In the genomic region with DNA sequence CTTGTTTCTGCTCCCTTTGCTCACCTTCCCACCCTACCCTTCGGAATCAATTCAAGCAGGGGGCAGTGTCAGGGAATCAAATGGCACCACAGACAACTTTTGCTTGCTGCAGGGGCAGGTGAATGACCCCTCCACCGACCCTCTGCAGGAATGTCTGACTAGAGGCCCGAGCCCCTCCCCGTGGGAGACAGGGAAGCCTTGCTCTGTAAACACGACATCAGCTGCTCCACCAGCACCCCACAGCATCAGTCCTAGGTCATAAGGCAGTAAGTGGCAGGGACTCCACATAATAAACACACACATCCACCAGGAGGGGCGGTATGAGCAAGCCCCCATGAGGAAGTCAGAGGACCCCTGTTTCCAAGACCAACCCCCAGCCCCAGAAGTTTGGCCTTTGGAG, we compare ENCODE assay signal across 23 cellular contexts. TPM values are rescaled to one million over a fixed set of nuclear protein-coding genes. Genes with fewer than 3 reads are reported as not detected.
A peak's percentile ranks its signal among the peaks of the same experiment; 100 is the strongest.
DNase-seq lines count a peak whose midpoint lies in the region; ATAC-seq, FAIRE-seq and TF ChIP-seq lines count a peak whose summit lies in the region.
"Had no signal": no experiment of that assay in that cellular context is flagged by ENCODE, and none has a peak within 500 bp of the region (broad histone marks: within the 10 kb centered on the region; RNA-seq: fewer than 3 reads in every experiment).

No MANE protein-coding gene starts in this region.

- in situ Hi-C loops in HepG2 (cut with HindIII; ENCODE audit: extremely low pct_ligation_motif_present, low pct_unique_long_range_greater_than_20kb), result no loop called here

- no peaks in the 10 kb centered on the region for H3K36me3 Mint-ChIP-seq in glutamatergic neuron (ENCODE audit: unreplicated experiment)
- peaks cover 23% of the 10 kb centered on the region for H3K36me3 Mint-ChIP-seq in stimulated activated effector memory CD8-positive, alpha-beta T cell treated with anti-CD3 and anti-CD28 coated beads, Interleukin-12 subunit alpha, Interleukin-12 subunit beta, amount 100 ng/mL, for 72 hours

- CTCF ChIA-PET in HepG2 (lab: Yijun Ruan, JAX; ENCODE audit: low intra/inter-chr PET ratio, low total read pairs), result no interaction called here

- H3K4me1 Mint-ChIP-seq in glutamatergic neuron (ENCODE audit: low read depth, unreplicated experiment), result peaks cover 17% of the 10 kb centered on the region
- H3K4me1 Mint-ChIP-seq in stimulated activated effector memory CD8-positive, alpha-beta T cell treated with anti-CD3 and anti-CD28 coated beads, Interleukin-12 subunit alpha, Interleukin-12 subunit beta, amount 100 ng/mL, for 72 hours, result peaks cover 16% of the 10 kb centered on the region

- peaks cover 36% of the 10 kb centered on the region for H3K79me2 ChIP-seq in HepG2 (ENCODE audit: insufficient read depth, low read length)

- BruUV-seq in HepG2 (replicated peaks; lab: Mats Ljungman, UMichigan), result no TSS peak

- peak overlapping the region; percentile 83; the same call in 1 of the 2 replicates for H3K9ac ChIP-seq in HepG2 (ENCODE audit: insufficient read depth, low read depth, low read length)
- H3K9ac ChIP-seq in NT2/D1 (ENCODE audit: insufficient read length, low read depth), result peak overlapping the region; percentile 24

- 40% methylated on average over 5 of the region's 6 CpGs for WGBS in HepG2 (ENCODE audit: low lambda C conversion rate)
- WGBS in right lobe of liver (ENCODE audit: insufficient coverage, low coverage, low lambda C conversion rate, missing lambda C conversion rate), result 67% methylated on average over 4 of the region's 6 CpGs

- TF ChIP-seq CTCF in HepG2 (CRISPR knock-in tag; IDR thresholded peaks at IDR 0.05) (0 out of 2 replicates have a peak, but pooled peaks have one; percentile 6), right lobe of liver (IDR thresholded peaks at IDR 0.05) (no peak), glutamatergic neuron (IDR thresholded peaks at IDR 0.05; ENCODE audit: partially characterized antibody, unreplicated experiment) (no peak)

- peak overlapping the region; percentile 57 for H3K4me3 Mint-ChIP-seq in glutamatergic neuron (ENCODE audit: unreplicated experiment)
- H3K4me3 Mint-ChIP-seq in stimulated activated effector memory CD8-positive, alpha-beta T cell treated with anti-CD3 and anti-CD28 coated beads, Interleukin-12 subunit alpha, Interleukin-12 subunit beta, amount 100 ng/mL, for 72 hours, result peak overlapping the region; percentile 80

- H3K27ac Mint-ChIP-seq in glutamatergic neuron (ENCODE audit: unreplicated experiment), result no peak overlapping the region
- peak overlapping the region; percentile 62 for H3K27ac Mint-ChIP-seq in stimulated activated effector memory CD8-positive, alpha-beta T cell treated with anti-CD3 and anti-CD28 coated beads, Interleukin-12 subunit alpha, Interleukin-12 subunit beta, amount 100 ng/mL, for 72 hours

- TF ChIP-seq POLR2A in HepG2 (IDR thresholded peaks at IDR 0.05; ENCODE audit: insufficient read depth in 1 of 2, low read depth in 2 of 2, low read length in 2 of 2), result no peak
- no peak for TF ChIP-seq POLR2A in right lobe of liver (IDR thresholded peaks at IDR 0.05)

- peak overlapping the region; percentile 1 for H3K27ac ChIP-seq in HepG2 (ENCODE audit: extremely low read length, insufficient read depth, low read length)
- H3K27ac ChIP-seq in right lobe of liver, result no peak overlapping the region
- H3K27ac ChIP-seq: ascending aorta, hepatocyte, thyroid gland had no signal

- TF ChIP-seq EP300 in HepG2 (IDR thresholded peaks at IDR 0.05; ENCODE audit: low read depth in 2 of 2, low read length in 2 of 2) (no peak), HepG2 (CRISPR knock-in tag; IDR thresholded peaks at IDR 0.05; ENCODE audit: borderline replicate concordance) (no peak)

- peaks cover 3% of the 10 kb centered on the region for H3K9me3 Mint-ChIP-seq in glutamatergic neuron (ENCODE audit: unreplicated experiment)
- no peaks in the 10 kb centered on the region for H3K9me3 Mint-ChIP-seq in stimulated activated effector memory CD8-positive, alpha-beta T cell treated with anti-CD3 and anti-CD28 coated beads, Interleukin-12 subunit alpha, Interleukin-12 subunit beta, amount 100 ng/mL, for 72 hours
- H3K9me3 Mint-ChIP-seq: stimulated activated naive B cell treated with anti-CD40 and anti-IgM and Interleukin-4, amounts not matched to agents 10 μg/mL and 1 μg/mL and 100 μg/mL, for 72 hours had no signal

- peaks cover 50% of the 10 kb centered on the region for H3K4me1 ChIP-seq in HepG2 (ENCODE audit: insufficient read depth, low read length)
- H3K4me1 ChIP-seq in right lobe of liver, result peaks cover 0 to 11% (median 0%) of the 10 kb centered on the region in 4 donors
- peaks cover 15% of the 10 kb centered on the region for H3K4me1 ChIP-seq in NT2/D1 (ENCODE audit: insufficient read depth, insufficient read length)

- POLR2A ChIA-PET in HepG2 (lab: Yijun Ruan, JAX), result interaction anchor here (3.5 kb wide), 1 partner anchor 25 kb away, joined by 24 read pairs; no protein-coding TSS in a partner anchor

- H3K4me3 ChIP-seq in HepG2 (replicated peaks in 1 of 3; ENCODE audit: insufficient read depth in 1 of 3, low read depth in 2 of 3, low read length in 3 of 3) (peak overlapping the region in 2 of 3 experiments; percentile 4 to 9; a peak in 1 of 6 replicates), right lobe of liver (no peak overlapping the region), NT2/D1 (ENCODE audit: insufficient read length, low read depth) (no peak overlapping the region)
- H3K4me3 ChIP-seq: hepatocyte, MG63, right atrium auricular region, thyroid gland had no signal

- no peak overlapping the region for H2AFZ ChIP-seq in HepG2 (ENCODE audit: low read length)
- H2AFZ ChIP-seq: hepatocyte had no signal

- H3K36me3 ChIP-seq in HepG2 (replicated peaks in 1 of 2; ENCODE audit: control insufficient read depth in 1 of 2, insufficient read depth in 2 of 2, low read length in 2 of 2), result peaks cover 3 to 17% of the 10 kb centered on the region in 2 experiments; a peak in 4 of 5 replicates
- H3K36me3 ChIP-seq in right lobe of liver, result no peaks in the 10 kb centered on the region
- H3K36me3 ChIP-seq in NT2/D1 (ENCODE audit: insufficient read depth, insufficient read length, low read length), result peaks cover 49% of the 10 kb centered on the region
- H3K36me3 ChIP-seq: MG63, right atrium auricular region had no signal

- H4K20me1 ChIP-seq in HepG2 (ENCODE audit: insufficient read depth, low read length), result no peaks in the 10 kb centered on the region

- H3K9me3 ChIP-seq in HepG2 (ENCODE audit: low read length), result no peaks in the 10 kb centered on the region
- no peaks in the 10 kb centered on the region for H3K9me3 ChIP-seq in right lobe of liver
- H3K9me3 ChIP-seq in NT2/D1 (ENCODE audit: insufficient read depth, low read length), result no peaks in the 10 kb centered on the region
- H3K9me3 ChIP-seq: ascending aorta, MG63, right atrium auricular region, thyroid gland had no signal

- H3K4me2 ChIP-seq in HepG2 (ENCODE audit: low read depth, low read length), result peak overlapping the region; percentile 83; the same call in 1 of the 2 replicates

- ATAC-seq in HepG2 (no peak), right lobe of liver (no peak), GM18868 (IDR thresholded peaks at IDR 0.05; ENCODE audit: unreplicated experiment) (no peak)
- no peak for ATAC-seq in stimulated activated effector memory CD8-positive, alpha-beta T cell treated with anti-CD3 and anti-CD28 coated beads, Interleukin-12 subunit alpha, Interleukin-12 subunit beta, amount 100 ng/mL, for 72 hours
- ATAC-seq: stimulated activated naive B cell treated with anti-CD40 and anti-IgM and Interleukin-4, amounts not matched to agents 10 μg/mL and 1 μg/mL and 100 μg/mL, for 72 hours had no signal

- no peaks in the 10 kb centered on the region; a peak in 1 of 5 replicates for H3K27me3 ChIP-seq in HepG2 (ENCODE audit: control insufficient read depth in 1 of 2, insufficient read depth in 2 of 2, low read length in 2 of 2)
- H3K27me3 ChIP-seq in right lobe of liver, result no peaks in the 10 kb centered on the region
- H3K27me3 ChIP-seq in NT2/D1 (ENCODE audit: insufficient read depth, insufficient read length), result no peaks in the 10 kb centered on the region
- H3K27me3 ChIP-seq: ascending aorta, hepatocyte, MG63, right atrium auricular region, thyroid gland had no signal

- H3K27me3 Mint-ChIP-seq in glutamatergic neuron (ENCODE audit: unreplicated experiment), result peaks cover 4% of the 10 kb centered on the region

- no peak for FAIRE-seq in HepG2 (lab: Jason Lieb, UNC)
- FAIRE-seq: colon, GM12891, kidney had no signal

- TF ChIP-seq RAD21 in HepG2 (CRISPR knock-in tag; IDR thresholded peaks at IDR 0.05), result no peak

- DNase-seq in HepG2 (ENCODE audit: low spot score) (peak; percentile 15), right lobe of liver (no peak), NT2/D1 (ENCODE audit: low read depth, low spot score) (no peak), glutamatergic neuron (no peak), DMS 273 (lab: John Stamatoyannopoulos, UW; ENCODE audit: unreplicated experiment) (no peak), LoVo (ENCODE audit: low spot score) (no peak)
- no peak for DNase-seq in stimulated activated effector memory CD8-positive, alpha-beta T cell treated with anti-CD3 and anti-CD28 coated beads, Interleukin-12 subunit alpha, Interleukin-12 subunit beta, amount 100 ng/mL, for 72 hours (ENCODE audit: low spot score in 2 of 2)
- DNase-seq: activated gamma-delta T cell treated with Interleukin-2 at 50 U/mL for 16 hours; GF-D8; kidney; MG63; midbrain; NCI-H146; occipital lobe; stimulated activated naive B cell treated with anti-CD40 and anti-IgM and Interleukin-4, amounts not matched to agents 10 μg/mL and 1 μg/mL and 100 μg/mL, for 72 hours; thyroid gland had no signal

- intact Hi-C loops in HepG2 (cut with micrococcal nuclease; ENCODE audit: unreplicated experiment) (no loop called here), right lobe of liver (cut with DNase I) (no loop called here)

RNA-seq across cellular contexts. Expression of a gene that starts 2.0 kb away (rescaled TPM):
- total RNA-seq in HepG2 (2016; rRNA removed; fragmentation: Illumina TruSeq; extraction: Trizol), result 10.3 and 40.7 TPM in 2 replicates
- 8.0 and 8.2 TPM in 2 replicates for total RNA-seq in HepG2 (2016; cell fraction: cytosol; rRNA removed; fragmentation: Illumina TruSeq; extraction: Trizol; ENCODE audit: low read depth)
- total RNA-seq in HepG2 (2016; cell fraction: insoluble cytoplasmic fraction; rRNA removed; fragmentation: Illumina TruSeq; extraction: Trizol), result 9.6 and 38.5 TPM in 2 replicates
- total RNA-seq in HepG2 (2016; cell fraction: membrane; rRNA removed; fragmentation: Illumina TruSeq; extraction: Trizol), result 8.3 and 9.4 TPM in 2 replicates
- total RNA-seq in HepG2 (2016; cell fraction: nucleus; rRNA removed; fragmentation: Illumina TruSeq; extraction: Trizol), result 50.7 and 62.0 TPM in 2 replicates
- polyA plus RNA-seq in HepG2 (2011; rRNA removed), result 184 and 298 TPM in 2 replicates
- 90.8 and 93.6 TPM in 2 replicates for polyA plus RNA-seq in HepG2 (2011; cell fraction: cytosol; rRNA removed)
- 3,075 and 3,281 TPM in 2 replicates for polyA plus RNA-seq in HepG2 (2011; cell fraction: nucleus; rRNA removed)
- polyA plus RNA-seq in HepG2 (2012), result 163 and 233 TPM in 2 replicates
- 3.5 and 4.6 TPM in 2 replicates for polyA plus RNA-seq in HepG2 (2016; cell fraction: cytosol; fragmentation: Illumina TruSeq; extraction: Trizol; ENCODE audit: low read depth)
- polyA plus RNA-seq in HepG2 (2016; cell fraction: insoluble cytoplasmic fraction; fragmentation: Illumina TruSeq; extraction: Trizol; ENCODE audit: low read depth), result 6.7 and 9.8 TPM in 2 replicates
- polyA plus RNA-seq in HepG2 (2016; cell fraction: membrane; fragmentation: Illumina TruSeq; extraction: Trizol; ENCODE audit: low read depth), result 4.9 and 6.2 TPM in 2 replicates
- polyA plus RNA-seq in HepG2 (2016; cell fraction: nucleus; fragmentation: Illumina TruSeq; extraction: Trizol; ENCODE audit: insufficient read depth, low read depth), result 133 and 147 TPM in 2 replicates
- 56.2 and 422 TPM in 2 replicates for polyA minus RNA-seq in HepG2 (2011; rRNA and poly(A)+ RNA removed; ENCODE audit: low replicate concordance)
- polyA minus RNA-seq in HepG2 (2011; cell fraction: cytosol; rRNA and poly(A)+ RNA removed), result 79.8 and 100 TPM in 2 replicates
- polyA minus RNA-seq in HepG2 (2011; cell fraction: nucleus; rRNA and poly(A)+ RNA removed), result 459 and 526 TPM in 2 replicates
- 1 to 10 TPM; 6.6 to 9.9 (median 8.6) TPM for total RNA-seq in right lobe of liver
- total RNA-seq in glutamatergic neuron (ENCODE audit: unreplicated experiment), result 26.0 TPM

RNA-seq across cellular contexts. Expression of a gene that starts 15.7 kb away (rescaled TPM):
- total RNA-seq in HepG2 (2016; rRNA removed; fragmentation: Illumina TruSeq; extraction: Trizol) (0.31 TPM in 1 of 2 replicates, not detected in the other), right lobe of liver (not detected), glutamatergic neuron (ENCODE audit: unreplicated experiment) (not detected)
- total RNA-seq in HepG2 (2016; cell fraction: cytosol; rRNA removed; fragmentation: Illumina TruSeq; extraction: Trizol; ENCODE audit: low read depth), result not detected in 2 replicates
- total RNA-seq in HepG2 (2016; cell fraction: insoluble cytoplasmic fraction; rRNA removed; fragmentation: Illumina TruSeq; extraction: Trizol), result 0.32 TPM in 1 of 2 replicates, not detected in the other
- total RNA-seq in HepG2 (2016; cell fraction: membrane; rRNA removed; fragmentation: Illumina TruSeq; extraction: Trizol), result not detected in 2 replicates
- total RNA-seq in HepG2 (2016; cell fraction: nucleus; rRNA removed; fragmentation: Illumina TruSeq; extraction: Trizol), result not detected in 2 replicates
- 0.30 and 0.59 TPM in 2 replicates for polyA plus RNA-seq in HepG2 (2011; rRNA removed)
- polyA plus RNA-seq in HepG2 (2011; cell fraction: cytosol; rRNA removed), result not detected in 2 replicates
- 2.5 and 4.9 TPM in 2 replicates for polyA plus RNA-seq in HepG2 (2011; cell fraction: nucleus; rRNA removed)
- 0.25 and 0.27 TPM in 2 replicates for polyA plus RNA-seq in HepG2 (2012)
- not detected in 2 replicates for polyA plus RNA-seq in HepG2 (2016; cell fraction: cytosol; fragmentation: Illumina TruSeq; extraction: Trizol; ENCODE audit: low read depth)
- polyA plus RNA-seq in HepG2 (2016; cell fraction: insoluble cytoplasmic fraction; fragmentation: Illumina TruSeq; extraction: Trizol; ENCODE audit: low read depth), result not detected in 2 replicates
- not detected in 2 replicates for polyA plus RNA-seq in HepG2 (2016; cell fraction: membrane; fragmentation: Illumina TruSeq; extraction: Trizol; ENCODE audit: low read depth)
- not detected in 2 replicates for polyA plus RNA-seq in HepG2 (2016; cell fraction: nucleus; fragmentation: Illumina TruSeq; extraction: Trizol; ENCODE audit: insufficient read depth, low read depth)
- 0.68 TPM in 1 of 2 replicates, not detected in the other for polyA minus RNA-seq in HepG2 (2011; rRNA and poly(A)+ RNA removed; ENCODE audit: low replicate concordance)
- not detected in 2 replicates for polyA minus RNA-seq in HepG2 (2011; cell fraction: cytosol; rRNA and poly(A)+ RNA removed)
- 1.1 and 2.4 TPM in 2 replicates for polyA minus RNA-seq in HepG2 (2011; cell fraction: nucleus; rRNA and poly(A)+ RNA removed)
- total RNA-seq: activated CD8-positive, alpha-beta memory T cell treated with anti-CD3 and anti-CD28 coated beads for 36 hours; ascending aorta; hepatocyte; kidney; occipital lobe; right atrium auricular region; thyroid gland had no signal
- polyA plus RNA-seq: hepatocyte had no signal

RNA-seq across cellular contexts. Expression of a gene that starts 25.4 kb away (rescaled TPM):
- total RNA-seq in HepG2 (2016; rRNA removed; fragmentation: Illumina TruSeq; extraction: Trizol) (3.2 and 5.4 TPM in 2 replicates), right lobe of liver (under 1 TPM; 0.15 to 0.68 (median 0.34) TPM), glutamatergic neuron (ENCODE audit: unreplicated experiment) (162 TPM)
- total RNA-seq in HepG2 (2016; cell fraction: cytosol; rRNA removed; fragmentation: Illumina TruSeq; extraction: Trizol; ENCODE audit: low read depth), result 0.35 and 0.51 TPM in 2 replicates
- 2.7 and 5.4 TPM in 2 replicates for total RNA-seq in HepG2 (2016; cell fraction: insoluble cytoplasmic fraction; rRNA removed; fragmentation: Illumina TruSeq; extraction: Trizol)
- 1.1 and 1.2 TPM in 2 replicates for total RNA-seq in HepG2 (2016; cell fraction: membrane; rRNA removed; fragmentation: Illumina TruSeq; extraction: Trizol)
- total RNA-seq in HepG2 (2016; cell fraction: nucleus; rRNA removed; fragmentation: Illumina TruSeq; extraction: Trizol), result 7.5 and 9.6 TPM in 2 replicates
- 6.7 and 8.3 TPM in 2 replicates for polyA plus RNA-seq in HepG2 (2011; rRNA removed)
- 4.1 and 5.0 TPM in 2 replicates for polyA plus RNA-seq in HepG2 (2011; cell fraction: cytosol; rRNA removed)
- 54.2 and 80.2 TPM in 2 replicates for polyA plus RNA-seq in HepG2 (2011; cell fraction: nucleus; rRNA removed)
- polyA plus RNA-seq in HepG2 (2012), result 8.0 and 10.5 TPM in 2 replicates
- polyA plus RNA-seq in HepG2 (2016; cell fraction: cytosol; fragmentation: Illumina TruSeq; extraction: Trizol; ENCODE audit: low read depth), result 0.34 and 0.35 TPM in 2 replicates
- polyA plus RNA-seq in HepG2 (2016; cell fraction: insoluble cytoplasmic fraction; fragmentation: Illumina TruSeq; extraction: Trizol; ENCODE audit: low read depth), result 2.4 and 3.0 TPM in 2 replicates
- polyA plus RNA-seq in HepG2 (2016; cell fraction: membrane; fragmentation: Illumina TruSeq; extraction: Trizol; ENCODE audit: low read depth), result 0.61 and 0.63 TPM in 2 replicates
- polyA plus RNA-seq in HepG2 (2016; cell fraction: nucleus; fragmentation: Illumina TruSeq; extraction: Trizol; ENCODE audit: insufficient read depth, low read depth), result 27.4 and 28.0 TPM in 2 replicates
- 6.7 and 18.0 TPM in 2 replicates for polyA minus RNA-seq in HepG2 (2011; rRNA and poly(A)+ RNA removed; ENCODE audit: low replicate concordance)
- polyA minus RNA-seq in HepG2 (2011; cell fraction: cytosol; rRNA and poly(A)+ RNA removed), result 6.9 and 7.0 TPM in 2 replicates
- polyA minus RNA-seq in HepG2 (2011; cell fraction: nucleus; rRNA and poly(A)+ RNA removed), result 18.9 and 19.6 TPM in 2 replicates

RNA-seq across cellular contexts. Expression of a gene that starts 27.9 kb away (rescaled TPM):
- 273 and 316 TPM in 2 replicates for total RNA-seq in HepG2 (2016; rRNA removed; fragmentation: Illumina TruSeq; extraction: Trizol)
- total RNA-seq in HepG2 (2016; cell fraction: cytosol; rRNA removed; fragmentation: Illumina TruSeq; extraction: Trizol; ENCODE audit: low read depth), result 111 and 125 TPM in 2 replicates
- 277 and 308 TPM in 2 replicates for total RNA-seq in HepG2 (2016; cell fraction: insoluble cytoplasmic fraction; rRNA removed; fragmentation: Illumina TruSeq; extraction: Trizol)
- total RNA-seq in HepG2 (2016; cell fraction: membrane; rRNA removed; fragmentation: Illumina TruSeq; extraction: Trizol), result 130 and 146 TPM in 2 replicates
- 180 and 194 TPM in 2 replicates for total RNA-seq in HepG2 (2016; cell fraction: nucleus; rRNA removed; fragmentation: Illumina TruSeq; extraction: Trizol)
- polyA plus RNA-seq in HepG2 (2011; rRNA removed), result 680 and 772 TPM in 2 replicates
- 928 and 1,184 TPM in 2 replicates for polyA plus RNA-seq in HepG2 (2011; cell fraction: cytosol; rRNA removed)
- polyA plus RNA-seq in HepG2 (2011; cell fraction: nucleus; rRNA removed), result 761 and 810 TPM in 2 replicates
- polyA plus RNA-seq in HepG2 (2012), result 354 and 462 TPM in 2 replicates
- polyA plus RNA-seq in HepG2 (2016; cell fraction: cytosol; fragmentation: Illumina TruSeq; extraction: Trizol; ENCODE audit: low read depth), result 101 and 102 TPM in 2 replicates
- 253 and 261 TPM in 2 replicates for polyA plus RNA-seq in HepG2 (2016; cell fraction: insoluble cytoplasmic fraction; fragmentation: Illumina TruSeq; extraction: Trizol; ENCODE audit: low read depth)
- 99.7 and 108 TPM in 2 replicates for polyA plus RNA-seq in HepG2 (2016; cell fraction: membrane; fragmentation: Illumina TruSeq; extraction: Trizol; ENCODE audit: low read depth)
- 230 and 250 TPM in 2 replicates for polyA plus RNA-seq in HepG2 (2016; cell fraction: nucleus; fragmentation: Illumina TruSeq; extraction: Trizol; ENCODE audit: insufficient read depth, low read depth)
- polyA minus RNA-seq in HepG2 (2011; rRNA and poly(A)+ RNA removed; ENCODE audit: low replicate concordance), result 1,601 and 2,541 TPM in 2 replicates
- 429 and 449 TPM in 2 replicates for polyA minus RNA-seq in HepG2 (2011; cell fraction: cytosol; rRNA and poly(A)+ RNA removed)
- polyA minus RNA-seq in HepG2 (2011; cell fraction: nucleus; rRNA and poly(A)+ RNA removed), result 214 and 290 TPM in 2 replicates
- 100 to 1,000 TPM; 176 to 329 (median 213) TPM for total RNA-seq in right lobe of liver
- 242 TPM for total RNA-seq in glutamatergic neuron (ENCODE audit: unreplicated experiment)

RNA-seq across cellular contexts. Expression of a gene that starts 42.2 kb away (rescaled TPM):
- total RNA-seq in HepG2 (2016; rRNA removed; fragmentation: Illumina TruSeq; extraction: Trizol), result 0.55 and 2.7 TPM in 2 replicates
- 0.09 and 0.30 TPM in 2 replicates for total RNA-seq in HepG2 (2016; cell fraction: cytosol; rRNA removed; fragmentation: Illumina TruSeq; extraction: Trizol; ENCODE audit: low read depth)
- 0.46 and 3.8 TPM in 2 replicates for total RNA-seq in HepG2 (2016; cell fraction: insoluble cytoplasmic fraction; rRNA removed; fragmentation: Illumina TruSeq; extraction: Trizol)
- 0.40 and 0.41 TPM in 2 replicates for total RNA-seq in HepG2 (2016; cell fraction: membrane; rRNA removed; fragmentation: Illumina TruSeq; extraction: Trizol)
- total RNA-seq in HepG2 (2016; cell fraction: nucleus; rRNA removed; fragmentation: Illumina TruSeq; extraction: Trizol), result 3.5 and 6.0 TPM in 2 replicates
- 11.7 and 18.1 TPM in 2 replicates for polyA plus RNA-seq in HepG2 (2011; rRNA removed)
- polyA plus RNA-seq in HepG2 (2011; cell fraction: cytosol; rRNA removed), result 1.7 and 1.9 TPM in 2 replicates
- 238 and 263 TPM in 2 replicates for polyA plus RNA-seq in HepG2 (2011; cell fraction: nucleus; rRNA removed)
- 19.3 and 24.8 TPM in 2 replicates for polyA plus RNA-seq in HepG2 (2012)
- 0.10 TPM in 1 of 2 replicates, not detected in the other for polyA plus RNA-seq in HepG2 (2016; cell fraction: cytosol; fragmentation: Illumina TruSeq; extraction: Trizol; ENCODE audit: low read depth)
- polyA plus RNA-seq in HepG2 (2016; cell fraction: insoluble cytoplasmic fraction; fragmentation: Illumina TruSeq; extraction: Trizol; ENCODE audit: low read depth), result 0.54 and 0.62 TPM in 2 replicates
- 0.23 and 0.29 TPM in 2 replicates for polyA plus RNA-seq in HepG2 (2016; cell fraction: membrane; fragmentation: Illumina TruSeq; extraction: Trizol; ENCODE audit: low read depth)
- polyA plus RNA-seq in HepG2 (2016; cell fraction: nucleus; fragmentation: Illumina TruSeq; extraction: Trizol; ENCODE audit: insufficient read depth, low read depth), result 20.6 and 20.8 TPM in 2 replicates
- 7.3 and 44.5 TPM in 2 replicates for polyA minus RNA-seq in HepG2 (2011; rRNA and poly(A)+ RNA removed; ENCODE audit: low replicate concordance)
- polyA minus RNA-seq in HepG2 (2011; cell fraction: cytosol; rRNA and poly(A)+ RNA removed), result 1.4 and 2.4 TPM in 2 replicates
- 12.9 and 14.3 TPM in 2 replicates for polyA minus RNA-seq in HepG2 (2011; cell fraction: nucleus; rRNA and poly(A)+ RNA removed)
- total RNA-seq in right lobe of liver, result 1 to 10 TPM in 4 of 6 experiments, under 1 TPM in 2; 0.31 to 1.7 (median 1.1) TPM
- total RNA-seq in glutamatergic neuron (ENCODE audit: unreplicated experiment), result 62.0 TPM

Comparison
In these comparisons a context has a peak if more than half of its experiments do, and no peak if none do; other contexts are left out.
1. H3K4me3 ChIP-seq: peak in HepG2 (2 of 3); none in right lobe of liver (0 of 3) and NT2/D1 (single experiment).
2. RNA of a gene that starts 25.4 kb away (total RNA-seq): 162 TPM in glutamatergic neuron (single experiment); 0.35 to 9.6 TPM in HepG2 and 0.15 to 0.68 TPM in right lobe of liver; every median in the first group is over 10 times any median in the second.